ENCODE assay signal across 1 cellular context in the genomic region with DNA sequence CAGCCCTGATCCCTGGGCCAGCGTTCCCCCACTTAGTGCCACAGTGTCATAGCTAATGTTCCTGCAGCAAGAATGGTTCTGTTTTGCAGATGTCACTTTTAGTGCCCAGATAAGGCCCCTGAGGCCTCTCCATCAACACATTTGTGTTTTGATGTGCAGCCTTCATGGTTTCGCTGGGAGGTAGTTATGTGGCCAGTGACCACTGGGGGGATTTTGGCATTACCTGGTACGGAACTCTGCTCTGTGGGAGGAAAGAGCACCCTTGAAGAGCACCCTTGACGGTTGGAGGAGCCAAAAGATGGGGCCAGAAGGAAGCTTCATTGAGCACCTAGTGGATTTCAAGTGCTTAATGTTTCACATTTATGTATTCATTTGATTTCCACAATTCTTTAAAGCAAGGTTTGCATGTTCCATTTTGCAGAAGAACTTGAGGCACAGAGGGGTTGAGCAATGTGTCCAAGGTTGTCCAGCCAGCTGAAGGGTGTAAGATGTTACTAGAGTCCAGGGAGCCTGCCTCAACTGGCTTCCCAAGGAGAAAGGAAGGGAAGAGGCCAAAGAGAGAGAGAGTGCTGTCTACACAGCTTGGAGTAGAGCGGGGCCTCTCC.
TF ChIP-seq lines count a peak whose summit lies in the region.

No MANE protein-coding gene starts in this region.

TF ChIP-seq in GM23338, 12 proteins besides CTCF, POLR2A, EP300 and RAD21 (continued from another document):
- TF ChIP-seq, protein P1, sequence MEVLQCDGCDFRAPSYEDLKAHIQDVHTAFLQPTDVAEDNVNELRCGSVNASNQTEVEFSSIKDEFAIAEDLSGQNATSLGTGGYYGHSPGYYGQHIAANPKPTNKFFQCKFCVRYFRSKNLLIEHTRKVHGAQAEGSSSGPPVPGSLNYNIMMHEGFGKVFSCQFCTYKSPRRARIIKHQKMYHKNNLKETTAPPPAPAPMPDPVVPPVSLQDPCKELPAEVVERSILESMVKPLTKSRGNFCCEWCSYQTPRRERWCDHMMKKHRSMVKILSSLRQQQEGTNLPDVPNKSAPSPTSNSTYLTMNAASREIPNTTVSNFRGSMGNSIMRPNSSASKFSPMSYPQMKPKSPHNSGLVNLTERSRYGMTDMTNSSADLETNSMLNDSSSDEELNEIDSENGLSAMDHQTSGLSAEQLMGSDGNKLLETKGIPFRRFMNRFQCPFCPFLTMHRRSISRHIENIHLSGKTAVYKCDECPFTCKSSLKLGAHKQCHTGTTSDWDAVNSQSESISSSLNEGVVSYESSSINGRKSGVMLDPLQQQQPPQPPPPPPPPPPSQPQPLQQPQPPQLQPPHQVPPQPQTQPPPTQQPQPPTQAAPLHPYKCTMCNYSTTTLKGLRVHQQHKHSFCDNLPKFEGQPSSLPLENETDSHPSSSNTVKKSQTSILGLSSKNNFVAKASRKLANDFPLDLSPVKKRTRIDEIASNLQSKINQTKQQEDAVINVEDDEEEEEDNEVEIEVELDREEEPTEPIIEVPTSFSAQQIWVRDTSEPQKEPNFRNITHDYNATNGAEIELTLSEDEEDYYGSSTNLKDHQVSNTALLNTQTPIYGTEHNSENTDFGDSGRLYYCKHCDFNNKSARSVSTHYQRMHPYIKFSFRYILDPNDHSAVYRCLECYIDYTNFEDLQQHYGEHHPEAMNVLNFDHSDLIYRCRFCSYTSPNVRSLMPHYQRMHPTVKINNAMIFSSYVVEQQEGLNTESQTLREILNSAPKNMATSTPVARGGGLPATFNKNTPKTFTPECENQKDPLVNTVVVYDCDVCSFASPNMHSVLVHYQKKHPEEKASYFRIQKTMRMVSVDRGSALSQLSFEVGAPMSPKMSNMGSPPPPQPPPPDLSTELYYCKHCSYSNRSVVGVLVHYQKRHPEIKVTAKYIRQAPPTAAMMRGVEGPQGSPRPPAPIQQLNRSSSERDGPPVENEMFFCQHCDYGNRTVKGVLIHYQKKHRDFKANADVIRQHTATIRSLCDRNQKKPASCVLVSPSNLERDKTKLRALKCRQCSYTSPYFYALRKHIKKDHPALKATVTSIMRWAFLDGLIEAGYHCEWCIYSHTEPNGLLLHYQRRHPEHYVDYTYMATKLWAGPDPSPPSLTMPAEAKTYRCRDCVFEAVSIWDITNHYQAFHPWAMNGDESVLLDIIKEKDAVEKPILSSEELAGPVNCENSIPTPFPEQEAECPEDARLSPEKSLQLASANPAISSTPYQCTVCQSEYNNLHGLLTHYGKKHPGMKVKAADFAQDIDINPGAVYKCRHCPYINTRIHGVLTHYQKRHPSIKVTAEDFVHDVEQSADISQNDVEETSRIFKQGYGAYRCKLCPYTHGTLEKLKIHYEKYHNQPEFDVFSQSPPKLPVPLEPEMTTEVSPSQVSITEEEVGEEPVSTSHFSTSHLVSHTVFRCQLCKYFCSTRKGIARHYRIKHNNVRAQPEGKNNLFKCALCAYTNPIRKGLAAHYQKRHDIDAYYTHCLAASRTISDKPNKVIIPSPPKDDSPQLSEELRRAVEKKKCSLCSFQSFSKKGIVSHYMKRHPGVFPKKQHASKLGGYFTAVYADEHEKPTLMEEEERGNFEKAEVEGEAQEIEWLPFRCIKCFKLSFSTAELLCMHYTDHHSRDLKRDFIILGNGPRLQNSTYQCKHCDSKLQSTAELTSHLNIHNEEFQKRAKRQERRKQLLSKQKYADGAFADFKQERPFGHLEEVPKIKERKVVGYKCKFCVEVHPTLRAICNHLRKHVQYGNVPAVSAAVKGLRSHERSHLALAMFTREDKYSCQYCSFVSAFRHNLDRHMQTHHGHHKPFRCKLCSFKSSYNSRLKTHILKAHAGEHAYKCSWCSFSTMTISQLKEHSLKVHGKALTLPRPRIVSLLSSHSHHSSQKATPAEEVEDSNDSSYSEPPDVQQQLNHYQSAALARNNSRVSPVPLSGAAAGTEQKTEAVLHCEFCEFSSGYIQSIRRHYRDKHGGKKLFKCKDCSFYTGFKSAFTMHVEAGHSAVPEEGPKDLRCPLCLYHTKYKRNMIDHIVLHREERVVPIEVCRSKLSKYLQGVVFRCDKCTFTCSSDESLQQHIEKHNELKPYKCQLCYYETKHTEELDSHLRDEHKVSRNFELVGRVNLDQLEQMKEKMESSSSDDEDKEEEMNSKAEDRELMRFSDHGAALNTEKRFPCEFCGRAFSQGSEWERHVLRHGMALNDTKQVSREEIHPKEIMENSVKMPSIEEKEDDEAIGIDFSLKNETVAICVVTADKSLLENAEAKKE (CRISPR knock-in tag; IDR thresholded peaks at IDR 0.05): no peak
- TF ChIP-seq CREB1 (CRISPR knock-in tag; IDR thresholded peaks at IDR 0.05; ENCODE audit: low read depth) (no peak), EZH2 (IDR thresholded peaks at IDR 0.05; ENCODE audit: low read depth, unreplicated experiment) (no peak)
TF ChIP-seq in GM23338: peak in this region for 0.
